Comparison of ENCODE assay signal across 2 cellular contexts in the genomic region with DNA sequence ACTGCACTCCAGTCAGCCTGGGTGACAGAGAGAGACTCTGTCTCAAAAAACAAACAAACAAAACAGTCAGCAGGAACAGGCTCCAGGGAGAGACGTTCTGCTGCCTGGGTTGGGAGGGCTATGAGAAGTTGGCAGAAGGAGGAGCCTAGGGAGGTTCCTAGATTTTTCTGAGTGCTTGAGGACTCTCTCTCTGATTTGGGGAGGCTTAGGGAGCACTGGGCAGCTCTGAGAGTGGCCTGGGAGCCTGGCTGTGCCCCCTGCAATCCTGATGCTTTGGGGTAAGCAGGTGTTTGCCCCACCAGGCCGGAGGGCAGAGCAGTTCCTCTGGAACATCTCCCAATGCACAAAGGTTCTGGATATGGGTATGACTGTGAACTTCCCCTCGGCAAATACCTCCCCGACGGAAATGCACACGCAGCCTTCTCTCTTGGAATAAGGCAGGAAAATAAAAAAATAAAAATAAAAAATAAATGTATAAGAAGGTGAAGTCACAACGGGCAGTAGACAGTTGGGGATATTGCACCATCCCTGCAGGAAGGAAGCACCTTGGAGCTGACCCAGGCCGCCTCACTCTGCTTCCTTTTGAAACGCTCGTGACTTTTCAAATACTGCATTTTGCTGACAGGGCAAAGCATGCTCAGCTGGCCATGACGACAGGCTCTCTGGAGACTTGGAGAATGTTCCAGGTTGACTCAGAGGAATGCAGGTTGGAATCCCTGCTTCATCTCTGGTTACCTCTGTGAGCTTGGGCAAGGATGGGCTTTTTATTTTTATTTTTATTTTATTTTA.
TF ChIP-seq lines count a peak whose summit lies in the region.

No MANE protein-coding gene starts in this region.

TF ChIP-seq in HCT116, 20 proteins besides CTCF, POLR2A, EP300 and RAD21:
- TF ChIP-seq SP1 (IDR thresholded peaks at IDR 0.05; ENCODE audit: low read depth) (no peak), TCF7L2 (IDR thresholded peaks at IDR 0.05; ENCODE audit: borderline replicate concordance, extremely low read depth, insufficient read depth, insufficient read length) (no peak), ELF1 (IDR thresholded peaks at IDR 0.05; ENCODE audit: borderline replicate concordance, low read depth) (no peak), REST (IDR thresholded peaks at IDR 0.05; ENCODE audit: low read depth) (no peak), SIN3A (IDR thresholded peaks at IDR 0.05; ENCODE audit: low read depth) (no peak), EGR1 (IDR thresholded peaks at IDR 0.05; ENCODE audit: low read depth) (no peak)
- TF ChIP-seq, protein P1, sequence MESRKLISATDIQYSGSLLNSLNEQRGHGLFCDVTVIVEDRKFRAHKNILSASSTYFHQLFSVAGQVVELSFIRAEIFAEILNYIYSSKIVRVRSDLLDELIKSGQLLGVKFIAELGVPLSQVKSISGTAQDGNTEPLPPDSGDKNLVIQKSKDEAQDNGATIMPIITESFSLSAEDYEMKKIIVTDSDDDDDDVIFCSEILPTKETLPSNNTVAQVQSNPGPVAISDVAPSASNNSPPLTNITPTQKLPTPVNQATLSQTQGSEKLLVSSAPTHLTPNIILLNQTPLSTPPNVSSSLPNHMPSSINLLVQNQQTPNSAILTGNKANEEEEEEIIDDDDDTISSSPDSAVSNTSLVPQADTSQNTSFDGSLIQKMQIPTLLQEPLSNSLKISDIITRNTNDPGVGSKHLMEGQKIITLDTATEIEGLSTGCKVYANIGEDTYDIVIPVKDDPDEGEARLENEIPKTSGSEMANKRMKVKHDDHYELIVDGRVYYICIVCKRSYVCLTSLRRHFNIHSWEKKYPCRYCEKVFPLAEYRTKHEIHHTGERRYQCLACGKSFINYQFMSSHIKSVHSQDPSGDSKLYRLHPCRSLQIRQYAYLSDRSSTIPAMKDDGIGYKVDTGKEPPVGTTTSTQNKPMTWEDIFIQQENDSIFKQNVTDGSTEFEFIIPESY (IDR thresholded peaks at IDR 0.05; ENCODE audit: extremely low read depth, insufficient replicate concordance, low read length) = no peak

TF ChIP-seq in SK-N-SH treated with all-trans-retinoic acid at 6 μM for 48 hours, 23 proteins besides CTCF, POLR2A, EP300 and RAD21:
- TF ChIP-seq, protein P2, sequence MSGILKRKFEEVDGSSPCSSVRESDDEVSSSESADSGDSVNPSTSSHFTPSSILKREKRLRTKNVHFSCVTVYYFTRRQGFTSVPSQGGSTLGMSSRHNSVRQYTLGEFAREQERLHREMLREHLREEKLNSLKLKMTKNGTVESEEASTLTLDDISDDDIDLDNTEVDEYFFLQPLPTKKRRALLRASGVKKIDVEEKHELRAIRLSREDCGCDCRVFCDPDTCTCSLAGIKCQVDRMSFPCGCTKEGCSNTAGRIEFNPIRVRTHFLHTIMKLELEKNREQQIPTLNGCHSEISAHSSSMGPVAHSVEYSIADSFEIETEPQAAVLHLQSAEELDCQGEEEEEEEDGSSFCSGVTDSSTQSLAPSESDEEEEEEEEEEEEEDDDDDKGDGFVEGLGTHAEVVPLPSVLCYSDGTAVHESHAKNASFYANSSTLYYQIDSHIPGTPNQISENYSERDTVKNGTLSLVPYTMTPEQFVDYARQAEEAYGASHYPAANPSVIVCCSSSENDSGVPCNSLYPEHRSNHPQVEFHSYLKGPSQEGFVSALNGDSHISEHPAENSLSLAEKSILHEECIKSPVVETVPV (CRISPR knock-in tag; IDR thresholded peaks at IDR 0.05) = no peak
- TF ChIP-seq, protein P3, sequence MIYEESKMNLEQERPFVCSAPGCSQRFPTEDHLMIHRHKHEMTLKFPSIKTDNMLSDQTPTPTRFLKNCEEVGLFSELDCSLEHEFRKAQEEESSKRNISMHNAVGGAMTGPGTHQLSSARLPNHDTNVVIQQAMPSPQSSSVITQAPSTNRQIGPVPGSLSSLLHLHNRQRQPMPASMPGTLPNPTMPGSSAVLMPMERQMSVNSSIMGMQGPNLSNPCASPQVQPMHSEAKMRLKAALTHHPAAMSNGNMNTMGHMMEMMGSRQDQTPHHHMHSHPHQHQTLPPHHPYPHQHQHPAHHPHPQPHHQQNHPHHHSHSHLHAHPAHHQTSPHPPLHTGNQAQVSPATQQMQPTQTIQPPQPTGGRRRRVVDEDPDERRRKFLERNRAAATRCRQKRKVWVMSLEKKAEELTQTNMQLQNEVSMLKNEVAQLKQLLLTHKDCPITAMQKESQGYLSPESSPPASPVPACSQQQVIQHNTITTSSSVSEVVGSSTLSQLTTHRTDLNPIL (CRISPR knock-in tag; IDR thresholded peaks at IDR 0.05; ENCODE audit: low read depth) = no peak
- no peak for TF ChIP-seq RARB (CRISPR knock-in tag; IDR thresholded peaks at IDR 0.05)
- no peak for TF ChIP-seq GLIS3 (CRISPR knock-in tag; IDR thresholded peaks at IDR 0.05)
- no peak for TF ChIP-seq TSHZ2 (CRISPR knock-in tag; IDR thresholded peaks at IDR 0.05)
- no peak for TF ChIP-seq ZFP30 (CRISPR knock-in tag; IDR thresholded peaks at IDR 0.05)
- no peak for TF ChIP-seq SNAI2 (CRISPR knock-in tag; IDR thresholded peaks at IDR 0.05)
- no peak for TF ChIP-seq PATZ1 (CRISPR knock-in tag; IDR thresholded peaks at IDR 0.05; ENCODE audit: borderline replicate concordance)
- no peak for TF ChIP-seq ZC3H10 (CRISPR knock-in tag; IDR thresholded peaks at IDR 0.05)
- no peak for TF ChIP-seq CSDC2 (CRISPR knock-in tag; IDR thresholded peaks at IDR 0.05)
- no peak for TF ChIP-seq ISL1 (CRISPR knock-in tag; IDR thresholded peaks at IDR 0.05)
- TF ChIP-seq ARNTL (CRISPR knock-in tag; IDR thresholded peaks at IDR 0.05; ENCODE audit: borderline replicate concordance, low read depth) = no peak
- TF ChIP-seq BACH2 (CRISPR knock-in tag; IDR thresholded peaks at IDR 0.05; ENCODE audit: borderline replicate concordance) = no peak
- no peak for TF ChIP-seq ZFP3 (CRISPR knock-in tag; IDR thresholded peaks at IDR 0.05)
- no peak for TF ChIP-seq ZNF565 (CRISPR knock-in tag; conservative IDR thresholded peaks at IDR 0.05; ENCODE audit: low read depth)
- no peak for TF ChIP-seq OSR1 (CRISPR knock-in tag; IDR thresholded peaks at IDR 0.05)
TF ChIP-seq in SK-N-SH treated with all-trans-retinoic acid at 6 μM for 48 hours: peak in this region for 0.
